ENCODE assay signal across 15 cellular contexts in the genomic region with DNA sequence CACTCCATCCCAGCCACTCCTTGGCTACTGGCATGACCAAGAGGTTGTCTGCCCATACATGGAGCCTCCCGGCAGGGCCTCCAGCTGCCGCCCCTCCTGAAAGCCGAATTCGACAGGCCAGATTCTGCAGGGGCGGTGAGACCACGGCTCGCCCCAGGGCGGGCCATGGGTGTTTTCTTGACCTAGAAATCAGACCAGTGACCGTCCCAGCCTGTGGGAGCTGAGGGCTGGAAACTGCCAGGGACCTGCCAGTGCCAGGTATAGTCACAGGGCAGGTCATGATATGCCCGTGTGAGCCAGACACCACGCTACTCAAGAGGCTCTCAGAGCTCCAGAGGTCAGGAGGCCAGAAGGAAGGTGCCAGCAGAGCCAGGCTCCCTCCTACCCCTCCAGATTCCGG. TPM values are rescaled to one million over a fixed set of nuclear protein-coding genes. Genes with fewer than 3 reads are reported as not detected.
"Had no signal": no experiment of that assay in that cellular context is flagged by ENCODE, and none has a peak within 500 bp of the region (broad histone marks: within the 10 kb centered on the region; RNA-seq: fewer than 3 reads in every experiment).

No MANE protein-coding gene starts in this region.

- ATAC-seq: activated CD8-positive, alpha-beta T cell treated with anti-CD3 and anti-CD28 coated beads, Interleukin-2, amount 10 ng/mL, durations not matched to agents 7 days and 5 days; stimulated activated effector memory CD8-positive, alpha-beta T cell treated with anti-CD3 and anti-CD28 coated beads, Interleukin-12 subunit alpha, Interleukin-12 subunit beta, amount 100 ng/mL, for 72 hours had no signal

- H3K9me3 ChIP-seq: ovary had no signal

- H3K4me2 ChIP-seq: smooth muscle cell had no signal

- H3K27ac ChIP-seq: ovary had no signal

- H3K36me3 ChIP-seq: ovary had no signal

- H3K27me3 ChIP-seq: cardiac muscle cell, ovary had no signal

- H3K4me3 ChIP-seq: cardiac muscle cell, ovary, smooth muscle cell had no signal

- DNase-seq: activated CD4-positive, alpha-beta T cell treated with anti-CD3 and anti-CD28 coated beads for 4 hours; activated CD8-positive, alpha-beta T cell treated with anti-CD3 and anti-CD28 coated beads, Interleukin-2, amount 10 ng/mL, durations not matched to agents 7 days and 5 days; activated naive CD4-positive, alpha-beta T cell treated with anti-CD3 and anti-CD28 coated beads for 36 hours; effector CD4-positive, alpha-beta T cell; hypothalamus; left cardiac atrium had no signal

- FAIRE-seq: colon had no signal

RNA-seq across cellular contexts. Expression of a gene that starts 21.2 kb away (rescaled TPM):
- total RNA-seq: activated CD8-positive, alpha-beta T cell treated with anti-CD3 and anti-CD28 coated beads, Interleukin-2, amount 10 ng/mL, durations not matched to agents 7 days and 5 days; activated naive CD4-positive, alpha-beta T cell treated with anti-CD3 and anti-CD28 coated beads for 36 hours; activated T-helper 1 cell treated with anti-CD3 and anti-CD28 coated beads, Interleukin-12 subunit alpha, Interleukin-12 subunit beta, Interleukin-2, Interleukin-4 antibody, amounts not matched to agents 30 ng/mL and 10 ng/mL and 1 ng/mL, durations not matched to agents 14 hours and 24 hours and 36 hours; renal cortical epithelial cell; smooth muscle cell; subcutaneous adipose tissue had no signal
- polyA plus RNA-seq: neural cell, smooth muscle cell had no signal
